Comparison of ENCODE assay signal across 22 cellular contexts in genomic region chr2:212295571-212295970, GRCh38.
DNase-seq lines count a peak whose midpoint lies in the region; ATAC-seq, FAIRE-seq and TF ChIP-seq lines count a peak whose summit lies in the region.
"Had no signal": no experiment of that assay in that cellular context is flagged by ENCODE, and none has a peak within 500 bp of the region (broad histone marks: within the 10 kb centered on the region; RNA-seq: fewer than 3 reads in every experiment).

No MANE protein-coding gene starts in this region.

- H3K4me1 Mint-ChIP-seq in brain (peaks cover 26% of the 10 kb centered on the region), WTC11 (0 out of 2 replicates have a peak, but pooled peaks cover 3% of the 10 kb centered on the region)
- H3K4me1 Mint-ChIP-seq: CD14-positive monocyte; CD4-positive, alpha-beta memory T cell; CD4-positive, CD25-positive, alpha-beta regulatory T cell; CD8-positive, alpha-beta memory T cell had no signal

- H3K36me3 ChIP-seq in HepG2 (replicated peaks in 1 of 2; ENCODE audit: control insufficient read depth in 1 of 2, insufficient read depth in 2 of 2, low read length in 2 of 2) = no peaks in the 10 kb centered on the region
- no peaks in the 10 kb centered on the region for H3K36me3 ChIP-seq in right lobe of liver
- H3K36me3 ChIP-seq: BE2C, BLaER1 had no signal

- no peak overlapping the region for H3K4me2 ChIP-seq in HepG2 (ENCODE audit: low read depth, low read length)
- H3K4me2 ChIP-seq: BLaER1 had no signal

- H3K9me3 Mint-ChIP-seq in brain (peaks cover 0 to 7% (median 0%) of the 10 kb centered on the region in 5 experiments), WTC11 (no peaks in the 10 kb centered on the region)
- H3K9me3 Mint-ChIP-seq: CD14-positive monocyte had no signal

- CTCF ChIA-PET in HepG2 (lab: Yijun Ruan, JAX; ENCODE audit: low intra/inter-chr PET ratio, low total read pairs) = no interaction called here
- CTCF ChIA-PET in WTC11 (lab: Charles Lee) = no interaction called here

- H3K27ac ChIP-seq in HepG2 (ENCODE audit: extremely low read length, insufficient read depth, low read length) = no peak overlapping the region
- H3K27ac ChIP-seq in right lobe of liver = no peak overlapping the region
- H3K27ac ChIP-seq: BLaER1 had no signal

- no peak overlapping the region for H3K9ac ChIP-seq in HepG2 (ENCODE audit: insufficient read depth, low read depth, low read length)
- H3K9ac ChIP-seq: BLaER1 had no signal

- 3% methylated on average over 3 of the region's 3 CpGs for WGBS in HepG2 (ENCODE audit: low lambda C conversion rate)
- 42% methylated on average over 3 of the region's 3 CpGs for WGBS in right lobe of liver (ENCODE audit: insufficient coverage, low coverage, low lambda C conversion rate, missing lambda C conversion rate)

- no TSS peak for BruUV-seq in HepG2 (replicated peaks; lab: Mats Ljungman, UMichigan)

- H3K36me3 Mint-ChIP-seq in brain = no peaks in the 10 kb centered on the region
- no peaks in the 10 kb centered on the region for H3K36me3 Mint-ChIP-seq in WTC11
- H3K36me3 Mint-ChIP-seq: CD14-positive monocyte; CD4-positive, alpha-beta memory T cell; CD4-positive, CD25-positive, alpha-beta regulatory T cell; CD8-positive, alpha-beta memory T cell had no signal

- no peak for TF ChIP-seq CTCF in HepG2 (CRISPR knock-in tag; IDR thresholded peaks at IDR 0.05)
- no peak for TF ChIP-seq CTCF in right lobe of liver (IDR thresholded peaks at IDR 0.05)
- TF ChIP-seq CTCF in brain (conservative IDR thresholded peaks at IDR 0.05) = no peak
- no peak for TF ChIP-seq CTCF in GM13977 (IDR thresholded peaks at IDR 0.05; ENCODE audit: extremely low read depth, insufficient read depth, missing control alignments)
- no peak for TF ChIP-seq CTCF in WTC11 (IDR thresholded peaks at IDR 0.05)

- H3K27me3 Mint-ChIP-seq in brain = peaks cover 37% of the 10 kb centered on the region
- H3K27me3 Mint-ChIP-seq in WTC11 (ENCODE audit: low read depth) = no peaks in the 10 kb centered on the region
- H3K27me3 Mint-ChIP-seq: CD4-positive, alpha-beta memory T cell; CD4-positive, CD25-positive, alpha-beta regulatory T cell; CD8-positive, alpha-beta memory T cell had no signal

- POLR2A ChIA-PET in HepG2 (lab: Yijun Ruan, JAX) = no interaction called here
- POLR2A ChIA-PET in WTC11 (lab: Charles Lee) = no interaction called here

- TF ChIP-seq POLR2A in HepG2 (IDR thresholded peaks at IDR 0.05; ENCODE audit: insufficient read depth in 1 of 2, low read depth in 2 of 2, low read length in 2 of 2) (no peak), right lobe of liver (IDR thresholded peaks at IDR 0.05) (no peak)

- FAIRE-seq in HepG2 (lab: Jason Lieb, UNC) = no peak
- FAIRE-seq: A204.1, GM12878, GM12892, GM19239 had no signal

- no peaks in the 10 kb centered on the region for H3K79me2 ChIP-seq in HepG2 (ENCODE audit: insufficient read depth, low read length)

- intact Hi-C loops in HepG2 (cut with micrococcal nuclease; ENCODE audit: unreplicated experiment) = no loop called here
- intact Hi-C loops in right lobe of liver (cut with DNase I) = no loop called here

- H3K27me3 ChIP-seq in HepG2 (ENCODE audit: control insufficient read depth in 1 of 2, insufficient read depth in 2 of 2, low read length in 2 of 2) (no peaks in the 10 kb centered on the region), right lobe of liver (no peaks in the 10 kb centered on the region)
- H3K27me3 ChIP-seq: BE2C, BLaER1 had no signal

- no peaks in the 10 kb centered on the region for H3K4me1 ChIP-seq in HepG2 (ENCODE audit: insufficient read depth, low read length)
- no peaks in the 10 kb centered on the region for H3K4me1 ChIP-seq in right lobe of liver

- in situ Hi-C loops in HepG2 (cut with HindIII; ENCODE audit: extremely low pct_ligation_motif_present, low pct_unique_long_range_greater_than_20kb) (no loop called here), GM13977 (cut with MboI; ENCODE audit: low pct_unique_long_range_greater_than_20kb, low sequenced_read_pairs, unreplicated experiment) (no loop called here)

- TF ChIP-seq EP300 in HepG2 (IDR thresholded peaks at IDR 0.05; ENCODE audit: low read depth in 2 of 2, low read length in 2 of 2) = no peak
- no peak for TF ChIP-seq EP300 in HepG2 (CRISPR knock-in tag; IDR thresholded peaks at IDR 0.05; ENCODE audit: borderline replicate concordance)

- H3K27ac Mint-ChIP-seq in brain (peak overlapping the region in 3 of 5 experiments; percentile 0 to 55 (median 16)), WTC11 (no peak overlapping the region)
- H3K27ac Mint-ChIP-seq: CD14-positive monocyte; CD4-positive, alpha-beta memory T cell; CD4-positive, CD25-positive, alpha-beta regulatory T cell; CD8-positive, alpha-beta memory T cell had no signal

- H2AFZ ChIP-seq in HepG2 (ENCODE audit: low read length) = no peak overlapping the region

- H3K4me3 Mint-ChIP-seq in brain (no peak overlapping the region), WTC11 (no peak overlapping the region)
- H3K4me3 Mint-ChIP-seq: CD14-positive monocyte; CD4-positive, alpha-beta memory T cell; CD4-positive, CD25-positive, alpha-beta regulatory T cell; CD8-positive, alpha-beta memory T cell had no signal

- no peak for DNase-seq in HepG2 (ENCODE audit: low spot score)
- no peak for DNase-seq in right lobe of liver
- no peak for DNase-seq in GM13977 (ENCODE audit: low spot score)
- no peak for DNase-seq in WTC11 (ENCODE audit: low spot score)
- DNase-seq: 8988T; ACHN; BE2C; CD4-positive, alpha-beta memory T cell; CD4-positive, CD25-positive, alpha-beta regulatory T cell; CD8-positive, alpha-beta memory T cell; DMS53; DMS79; DND-41; EL; GDM1 had no signal

- no peak for ATAC-seq in HepG2
- ATAC-seq in right lobe of liver = no peak
- ATAC-seq in WTC11 = no peak
- ATAC-seq: GM12878 had no signal

- H3K4me3 ChIP-seq in HepG2 (replicated peaks in 1 of 3; ENCODE audit: insufficient read depth in 1 of 3, low read depth in 2 of 3, low read length in 3 of 3) (no peak overlapping the region), right lobe of liver (no peak overlapping the region)
- H3K4me3 ChIP-seq: BLaER1, GM12878 had no signal

- no peaks in the 10 kb centered on the region for H3K9me3 ChIP-seq in HepG2 (ENCODE audit: low read length)
- H3K9me3 ChIP-seq in right lobe of liver = no peaks in the 10 kb centered on the region
- H3K9me3 ChIP-seq: BE2C, BLaER1 had no signal

- no peak for TF ChIP-seq RAD21 in HepG2 (CRISPR knock-in tag; IDR thresholded peaks at IDR 0.05)

- no peaks in the 10 kb centered on the region for H4K20me1 ChIP-seq in HepG2 (ENCODE audit: insufficient read depth, low read length)
- H4K20me1 ChIP-seq: BLaER1 had no signal

TF ChIP-seq in HepG2, 621 proteins besides CTCF, POLR2A, EP300 and RAD21:
- TF ChIP-seq CREB1 (IDR thresholded peaks at IDR 0.05) (peak; percentile 79), CREB1 (CRISPR knock-in tag; IDR thresholded peaks at IDR 0.05) (no peak), ZFP36L2 (CRISPR knock-in tag; IDR thresholded peaks at IDR 0.05) (no peak)

TF ChIP-seq in WTC11, 78 proteins besides CTCF, POLR2A, EP300 and RAD21 (continues in another document):
- TF ChIP-seq ZNF532 (CRISPR knock-in tag; IDR thresholded peaks at IDR 0.05; ENCODE audit: borderline replicate concordance) = no peak
- TF ChIP-seq ZNF671 (CRISPR knock-in tag; IDR thresholded peaks at IDR 0.05) = no peak
- no peak for TF ChIP-seq ELF4 (CRISPR knock-in tag; IDR thresholded peaks at IDR 0.05; ENCODE audit: low read depth)
- TF ChIP-seq CREB1 (CRISPR knock-in tag; IDR thresholded peaks at IDR 0.05) = no peak
- no peak for TF ChIP-seq ZNF423 (CRISPR knock-in tag; IDR thresholded peaks at IDR 0.05)
- no peak for TF ChIP-seq ZNF121 (CRISPR knock-in tag; IDR thresholded peaks at IDR 0.05)
- TF ChIP-seq FOXP4 (CRISPR knock-in tag; IDR thresholded peaks at IDR 0.05) = no peak
- no peak for TF ChIP-seq SP1 (CRISPR knock-in tag; conservative IDR thresholded peaks at IDR 0.05)
